9 cellular contexts compared by ENCODE assay signal in genomic region chr11:118910309-118911112, GRCh38. TPM values are rescaled to one million over a fixed set of nuclear protein-coding genes. Genes with fewer than 3 reads are reported as not detected.
DNase-seq lines count a peak whose midpoint lies in the region; ATAC-seq, FAIRE-seq and TF ChIP-seq lines count a peak whose summit lies in the region.
"Had no signal": no experiment of that assay in that cellular context is flagged by ENCODE, and none has a peak within 500 bp of the region (broad histone marks: within the 10 kb centered on the region; RNA-seq: fewer than 3 reads in every experiment).

No MANE protein-coding gene starts in this region.

- H3K27me3 Mint-ChIP-seq in activated CD8-positive, alpha-beta T cell treated with anti-CD3 and anti-CD28 coated beads, Interleukin-2, amount 10 ng/mL, durations not matched to agents 7 days and 5 days (ENCODE audit: low read depth), result no peaks in the 10 kb centered on the region

- TF ChIP-seq CTCF in A549 (IDR thresholded peaks at IDR 0.05), result no peak
- no peak for TF ChIP-seq CTCF in epithelial cell of esophagus (IDR thresholded peaks at IDR 0.05; ENCODE audit: insufficient read depth, low read depth, low read length, missing control alignments)
- TF ChIP-seq CTCF in mucosa of descending colon (IDR thresholded peaks at IDR 0.05), result no peak
- peak in 1 of 5 experiments; percentile 24 for TF ChIP-seq CTCF in tibial nerve (IDR thresholded peaks at IDR 0.05)

- ATAC-seq in A549, result peak; percentile 8 to 38; a peak in 5 of 6 replicates
- ATAC-seq in activated CD8-positive, alpha-beta T cell treated with anti-CD3 and anti-CD28 coated beads, Interleukin-2, amount 10 ng/mL, durations not matched to agents 7 days and 5 days, result no peak
- ATAC-seq in mucosa of descending colon, result peak; percentile 6

- intact Hi-C loops in mucosa of descending colon (cut with DNase I, micrococcal nuclease), result no loop called here

- peaks cover 13% of the 10 kb centered on the region for H3K36me3 ChIP-seq in HUES48 (ENCODE audit: control insufficient read depth, insufficient read depth, low read length)
- no peaks in the 10 kb centered on the region for H3K36me3 ChIP-seq in mucosa of descending colon (ENCODE audit: low read depth)
- peaks cover 0 to 20% (median 0%) of the 10 kb centered on the region in 3 donors for H3K36me3 ChIP-seq in tibial nerve

- WGBS in A549 (ENCODE audit: missing lambda C conversion rate), result 0% methylated on average over 10 of the region's 67 CpGs
- 6 to 11% methylated on average over 10 to 21 of the region's 67 CpGs for WGBS in tibial nerve, 2 donors

- peak overlapping the region; percentile 76 for H3K27ac Mint-ChIP-seq in activated CD8-positive, alpha-beta T cell treated with anti-CD3 and anti-CD28 coated beads, Interleukin-2, amount 10 ng/mL, durations not matched to agents 7 days and 5 days

- FAIRE-seq in A549 (lab: Jason Lieb, UNC), result no peak
- FAIRE-seq: colon had no signal

- H3K4me2 ChIP-seq in A549, result peak overlapping the region; percentile 100

- peak overlapping the region; percentile 72 for H3K4me3 Mint-ChIP-seq in activated CD8-positive, alpha-beta T cell treated with anti-CD3 and anti-CD28 coated beads, Interleukin-2, amount 10 ng/mL, durations not matched to agents 7 days and 5 days

- H3K27me3 ChIP-seq in HUES48 (ENCODE audit: control insufficient read depth, insufficient read depth, low read length) (no peaks in the 10 kb centered on the region), tibial nerve (no peaks in the 10 kb centered on the region)

- H3K27ac ChIP-seq in A549, result peak overlapping the region; percentile 98 to 100
- peak overlapping the region; percentile 100 for H3K27ac ChIP-seq in HUES48 (ENCODE audit: low read depth, low read length)
- peak overlapping the region; percentile 88 to 97 (median 93) for H3K27ac ChIP-seq in tibial nerve

- POLR2A ChIA-PET in A549 (lab: Yijun Ruan, JAX), result interaction anchor here (0.6 to 5.7 kb wide), 7 partner anchors 16 to 427 kb away, joined by 4 to 53 read pairs (median 7); partner anchors contain the start of genes BCL9L, DDX6 and VPS11
- POLR2A ChIA-PET in activated CD8-positive, alpha-beta T cell treated with anti-CD3 and anti-CD28 coated beads, Interleukin-2, amount 10 ng/mL, durations not matched to agents 7 days and 5 days (lab: Charles Lee), result interaction anchor here (0.6 to 5.9 kb wide), 8 partner anchors 12 to 1049 kb away, joined by 3 to 46 read pairs (median 6); partner anchors contain the start of gene DDX6

- H3K4me1 ChIP-seq in A549 (peaks cover 85% of the 10 kb centered on the region), HUES48 (ENCODE audit: control insufficient read depth, insufficient read depth, low read length) (peaks cover 71% of the 10 kb centered on the region), mucosa of descending colon (ENCODE audit: low read depth) (peaks cover 71% of the 10 kb centered on the region), tibial nerve (peaks cover 9 to 89% (median 77%) of the 10 kb centered on the region in 4 donors)

- H3K9me3 ChIP-seq in A549 (no peaks in the 10 kb centered on the region), HUES48 (ENCODE audit: control insufficient read depth, insufficient read depth, low read length) (no peaks in the 10 kb centered on the region), mucosa of descending colon (no peaks in the 10 kb centered on the region), tibial nerve (no peaks in the 10 kb centered on the region)

- TF ChIP-seq POLR2A in A549 (IDR thresholded peaks at IDR 0.05; ENCODE audit: low read length), result peak; percentile 8; the same call in 1 of the 2 replicates
- TF ChIP-seq POLR2A in tibial nerve (IDR thresholded peaks at IDR 0.05), result peak in 1 of 2 donors; percentile 24

- H3K36me3 Mint-ChIP-seq in activated CD8-positive, alpha-beta T cell treated with anti-CD3 and anti-CD28 coated beads, Interleukin-2, amount 10 ng/mL, durations not matched to agents 7 days and 5 days (ENCODE audit: low read depth), result peaks cover 32% of the 10 kb centered on the region

- H3K4me3 ChIP-seq in A549, result peak overlapping the region; percentile 52
- H3K4me3 ChIP-seq in HUES48 (ENCODE audit: low read depth, low read length), result peak overlapping the region; percentile 67
- peak overlapping the region; percentile 47 for H3K4me3 ChIP-seq in epithelial cell of esophagus (ENCODE audit: low read length)
- no peak overlapping the region for H3K4me3 ChIP-seq in mucosa of descending colon
- H3K4me3 ChIP-seq in tibial nerve, result peak overlapping the region; percentile 25 to 53 (median 40)

- TF ChIP-seq RAD21 in A549 (conservative IDR thresholded peaks at IDR 0.05 in 1 of 2, IDR thresholded peaks at IDR 0.05 in 1 of 2), result 0 out of 5 replicates have a peak, but pooled peaks of 1 of the 2 experiments have one; percentile 19

- DNase-seq in A549 (ENCODE audit: low read depth in 1 of 2, low spot score in 1 of 2) (peak in 1 of 2 experiments; percentile 75), epithelial cell of esophagus (ENCODE audit: low read depth) (peak; percentile 88), mucosa of descending colon (peak; percentile 48 to 82 (median 77)), tibial nerve (ENCODE audit: low spot score in 2 of 2) (peak; percentile 59 to 63), NCI-H128 (lab: John Stamatoyannopoulos, UW; ENCODE audit: unreplicated experiment) (no peak), NCI-H345 (lab: John Stamatoyannopoulos, UW) (no peak)
- no peak for DNase-seq in activated CD8-positive, alpha-beta T cell treated with anti-CD3 and anti-CD28 coated beads, Interleukin-2, amount 10 ng/mL, durations not matched to agents 7 days and 5 days

- CTCF ChIA-PET in A549 (lab: Yijun Ruan, JAX), result interaction anchor here (1.1 to 4.0 kb wide), 2 partner anchors 119 to 221 kb away, joined by 4 to 18 read pairs; partner anchors contain the start of gene DDX6
- CTCF ChIA-PET in activated CD8-positive, alpha-beta T cell treated with anti-CD3 and anti-CD28 coated beads, Interleukin-2, amount 10 ng/mL, durations not matched to agents 7 days and 5 days (lab: Charles Lee), result interaction anchor here (1.1 kb wide), 3 partner anchors 46 to 122 kb away, joined by 3 to 5 read pairs (median 3); partner anchors contain the start of genes CENATAC and UPK2

- no peaks in the 10 kb centered on the region for H3K9me3 Mint-ChIP-seq in activated CD8-positive, alpha-beta T cell treated with anti-CD3 and anti-CD28 coated beads, Interleukin-2, amount 10 ng/mL, durations not matched to agents 7 days and 5 days (ENCODE audit: insufficient read depth)

- peak in 1 of 2 experiments; percentile 25; a peak in 1 of 5 replicates for TF ChIP-seq EP300 in A549 (IDR thresholded peaks at IDR 0.05)
- TF ChIP-seq EP300 in tibial nerve (IDR thresholded peaks at IDR 0.05), result peak in 1 of 2 donors; percentile 47

- H3K4me1 Mint-ChIP-seq in activated CD8-positive, alpha-beta T cell treated with anti-CD3 and anti-CD28 coated beads, Interleukin-2, amount 10 ng/mL, durations not matched to agents 7 days and 5 days (ENCODE audit: low read depth), result peaks cover 77% of the 10 kb centered on the region

- H3K9ac ChIP-seq in HUES48 (ENCODE audit: low read depth, low read length), result peak overlapping the region; percentile 80

TF ChIP-seq in A549, 52 proteins besides CTCF, POLR2A, EP300 and RAD21 (continues in another document):
- TF ChIP-seq HES2 (IDR thresholded peaks at IDR 0.05) (no peak), EHF (CRISPR knock-in tag; IDR thresholded peaks at IDR 0.05) (no peak), CBX8 (IDR thresholded peaks at IDR 0.05) (no peak), EHMT2 (IDR thresholded peaks at IDR 0.05; ENCODE audit: low read depth) (no peak), NPAS2 (CRISPR knock-in tag; IDR thresholded peaks at IDR 0.05; ENCODE audit: borderline replicate concordance) (no peak), RFX5 (IDR thresholded peaks at IDR 0.05) (no peak), SMC3 (IDR thresholded peaks at IDR 0.05) (no peak; the same call in 2 of the 3 replicates), TP53 (CRISPR knock-in tag; IDR thresholded peaks at IDR 0.05) (0 out of 2 replicates have a peak, but pooled peaks have one; percentile 55), ZNF302 (CRISPR knock-in tag; IDR thresholded peaks at IDR 0.05) (no peak), JUNB (IDR thresholded peaks at IDR 0.05) (no peak), KDM5A (IDR thresholded peaks at IDR 0.05) (no peak)

RNA-seq across cellular contexts. Expression of gene BCL9L, which starts 15.2 kb away (rescaled TPM):
- polyA plus RNA-seq in A549 (2011; rRNA removed) (7.0 and 8.8 TPM in 2 replicates), A549 (2017; fragmentation: RNase III; extraction: RNeasy Plus Mini Kit Qiagen cat#74134 plus additional on column Dnase treatment) (51.8 to 53.2 TPM (median 52.0 TPM) in 3 replicates)
- 16.4 and 27.8 TPM in 2 replicates for polyA plus RNA-seq in A549 (2012; cell fraction: cytosol; rRNA removed)
- 41.9 and 56.6 TPM in 2 replicates for polyA plus RNA-seq in A549 (2012; cell fraction: nucleus; rRNA removed)
- polyA minus RNA-seq in A549 (2011; rRNA and poly(A)+ RNA removed), result 8.8 and 19.9 TPM in 2 replicates
- total RNA-seq in activated CD8-positive, alpha-beta T cell treated with anti-CD3 and anti-CD28 coated beads, Interleukin-2, amount 10 ng/mL, durations not matched to agents 7 days and 5 days, result 10 to 100 TPM; 70.0 to 70.6 TPM
- total RNA-seq in mucosa of descending colon (10 to 100 TPM; 28.6 to 70.1 (median 41.7) TPM), tibial nerve (10 to 100 TPM; 15.7 to 36.0 (median 28.5) TPM)

RNA-seq across cellular contexts. Expression of gene CXCR5, which starts 26.8 kb away (rescaled TPM):
- not detected in 2 replicates for polyA plus RNA-seq in A549 (2011; rRNA removed)
- polyA plus RNA-seq in A549 (2012; cell fraction: cytosol; rRNA removed), result not detected in 2 replicates
- 0.02 and 0.04 TPM in 2 replicates for polyA plus RNA-seq in A549 (2012; cell fraction: nucleus; rRNA removed)
- 0.04 to 0.05 TPM (median 0.04 TPM) in 3 replicates for polyA plus RNA-seq in A549 (2017; fragmentation: RNase III; extraction: RNeasy Plus Mini Kit Qiagen cat#74134 plus additional on column Dnase treatment)
- not detected in 2 replicates for polyA minus RNA-seq in A549 (2011; rRNA and poly(A)+ RNA removed)
- total RNA-seq in activated CD8-positive, alpha-beta T cell treated with anti-CD3 and anti-CD28 coated beads, Interleukin-2, amount 10 ng/mL, durations not matched to agents 7 days and 5 days, result under 1 TPM; 0.08 to 0.18 TPM
- total RNA-seq in mucosa of descending colon, result under 1 TPM in 2 of 3 donors, not detected in 1; 0.12 to 0.23 TPM
- not detected for total RNA-seq in tibial nerve

RNA-seq across cellular contexts. Expression of gene UPK2, which starts 45.6 kb away (rescaled TPM):
- polyA plus RNA-seq in A549 (2011; rRNA removed), result 0.20 and 0.37 TPM in 2 replicates
- 0.48 and 0.49 TPM in 2 replicates for polyA plus RNA-seq in A549 (2012; cell fraction: cytosol; rRNA removed)
- polyA plus RNA-seq in A549 (2012; cell fraction: nucleus; rRNA removed), result 0.56 and 0.62 TPM in 2 replicates
- polyA plus RNA-seq in A549 (2017; fragmentation: RNase III; extraction: RNeasy Plus Mini Kit Qiagen cat#74134 plus additional on column Dnase treatment), result 0.41 to 0.92 TPM (median 0.50 TPM) in 3 replicates
- polyA minus RNA-seq in A549 (2011; rRNA and poly(A)+ RNA removed), result 0.37 and 0.39 TPM in 2 replicates
- not detected for total RNA-seq in activated CD8-positive, alpha-beta T cell treated with anti-CD3 and anti-CD28 coated beads, Interleukin-2, amount 10 ng/mL, durations not matched to agents 7 days and 5 days
- not detected for total RNA-seq in mucosa of descending colon
- total RNA-seq in tibial nerve, result not detected

Comparison
In these comparisons a context has a peak if more than half of its experiments do, and no peak if none do; other contexts are left out.
1. DNase-seq: peak in epithelial cell of esophagus (single experiment), mucosa of descending colon (3 of 3) and tibial nerve (2 of 2); none in activated CD8-positive, alpha-beta T cell treated with anti-CD3 and anti-CD28 coated beads, Interleukin-2, amount 10 ng/mL, durations not matched to agents 7 days and 5 days (single experiment), NCI-H128 (single experiment) and NCI-H345 (single experiment).
2. Peak in every context shown above with its lines, with median percentiles within 50 percentile points of each other: H3K27ac ChIP-seq.